ENCODE assay signal across 13 cellular contexts in the genomic region with DNA sequence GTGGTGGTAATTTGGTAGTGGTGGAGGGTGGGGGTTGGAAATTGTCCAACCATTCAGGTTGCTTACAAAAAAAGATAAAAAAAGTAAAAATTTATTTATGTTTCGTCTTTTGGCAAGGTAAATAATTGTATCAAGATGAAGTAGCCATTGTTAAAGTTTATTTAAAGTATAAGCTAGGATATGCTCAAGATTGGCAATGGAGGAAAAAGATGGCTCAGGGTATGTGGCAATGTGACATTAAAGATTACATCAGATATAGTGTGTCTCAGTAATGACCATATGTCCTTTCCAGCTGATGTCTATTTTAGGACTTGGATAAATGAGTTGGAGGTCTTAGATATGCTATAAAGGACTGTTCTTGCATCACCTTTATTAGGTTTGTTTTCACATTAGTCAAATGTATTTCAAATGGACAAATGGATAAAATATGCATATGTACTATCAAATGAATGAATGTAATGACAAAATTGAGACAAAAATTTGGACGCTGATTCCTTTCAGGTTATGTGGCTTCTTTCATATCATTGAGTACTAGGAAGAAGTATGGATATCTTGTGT.
DNase-seq lines count a peak whose midpoint lies in the region; ATAC-seq and TF ChIP-seq lines count a peak whose summit lies in the region.
"Had no signal": no experiment of that assay in that cellular context is flagged by ENCODE, and none has a peak within 500 bp of the region (broad histone marks: within the 10 kb centered on the region; RNA-seq: fewer than 3 reads in every experiment).

No MANE protein-coding gene starts in this region.

- no peak overlapping the region for H3K9ac ChIP-seq in SK-N-MC (ENCODE audit: insufficient read length)
- H3K9ac ChIP-seq in colonic mucosa (ENCODE audit: low read depth in 2 of 2, low read length in 2 of 2): no peak overlapping the region

- H3K4me1 ChIP-seq in left ventricle myocardium inferior: peaks cover 78% of the 10 kb centered on the region
- H3K4me1 ChIP-seq in right cardiac atrium (ENCODE audit: control insufficient read depth, insufficient read depth, low read length): peaks cover 6% of the 10 kb centered on the region
- H3K4me1 ChIP-seq in colonic mucosa: no peaks in the 10 kb centered on the region

- H3K36me3 ChIP-seq in left ventricle myocardium inferior (no peaks in the 10 kb centered on the region), SK-N-MC (ENCODE audit: insufficient read depth, low read length) (no peaks in the 10 kb centered on the region), colonic mucosa (no peaks in the 10 kb centered on the region)
- H3K36me3 ChIP-seq: pancreas had no signal

- H3K4me3 Mint-ChIP-seq in glutamatergic neuron (ENCODE audit: unreplicated experiment): no peak overlapping the region
- no peak overlapping the region for H3K4me3 Mint-ChIP-seq in nephron progenitor cell
- H3K4me3 Mint-ChIP-seq: activated naive CD8-positive, alpha-beta T cell treated with anti-CD3 and anti-CD28 coated beads, Interleukin-2, amount 10 ng/mL, durations not matched to agents 7 days and 5 days; type B pancreatic cell had no signal

- WGBS in right cardiac atrium: 54% methylated on average over 2 of the region's 2 CpGs

- H3K27ac Mint-ChIP-seq in glutamatergic neuron (ENCODE audit: unreplicated experiment) (peak overlapping the region; percentile 80), nephron progenitor cell (no peak overlapping the region)
- H3K27ac Mint-ChIP-seq: activated naive CD8-positive, alpha-beta T cell treated with anti-CD3 and anti-CD28 coated beads, Interleukin-2, amount 10 ng/mL, durations not matched to agents 7 days and 5 days; type B pancreatic cell had no signal

- intact Hi-C loops in left ventricle myocardium inferior (cut with micrococcal nuclease): no loop called here
- intact Hi-C loops in right cardiac atrium (cut with DNase I): loop anchor here in 1 of 4 donors (10.0 kb wide), 1 partner anchor 101 kb away; no protein-coding TSS in a partner anchor
- intact Hi-C loops in colonic mucosa (cut with DNase I): no loop called here

- H3K9me3 ChIP-seq in left ventricle myocardium inferior (replicated peaks) (no peaks in the 10 kb centered on the region), right cardiac atrium (ENCODE audit: control insufficient read depth, low read length) (no peaks in the 10 kb centered on the region), SK-N-MC (ENCODE audit: low read depth, low read length) (no peaks in the 10 kb centered on the region), colonic mucosa (no peaks in the 10 kb centered on the region)
- H3K9me3 ChIP-seq: pancreas had no signal

- H3K4me3 ChIP-seq in left ventricle myocardium inferior: peak overlapping the region; percentile 46
- no peak overlapping the region for H3K4me3 ChIP-seq in right cardiac atrium (ENCODE audit: low read length)
- peak overlapping the region; percentile 12; the same call in 1 of the 2 replicates for H3K4me3 ChIP-seq in SK-N-MC
- H3K4me3 ChIP-seq in colonic mucosa: no peak overlapping the region
- H3K4me3 ChIP-seq: pancreas had no signal

- no peaks in the 10 kb centered on the region for H3K9me3 Mint-ChIP-seq in glutamatergic neuron (ENCODE audit: unreplicated experiment)
- H3K9me3 Mint-ChIP-seq in nephron progenitor cell: no peaks in the 10 kb centered on the region
- H3K9me3 Mint-ChIP-seq: activated naive CD8-positive, alpha-beta T cell treated with anti-CD3 and anti-CD28 coated beads, Interleukin-2, amount 10 ng/mL, durations not matched to agents 7 days and 5 days; type B pancreatic cell had no signal

- H3K27ac ChIP-seq in left ventricle myocardium inferior (replicated peaks): peak overlapping the region; percentile 62
- no peak overlapping the region for H3K27ac ChIP-seq in right cardiac atrium (ENCODE audit: low read length)
- peak overlapping the region; percentile 39; the same call in 1 of the 2 replicates for H3K27ac ChIP-seq in SK-N-MC
- no peak overlapping the region for H3K27ac ChIP-seq in colonic mucosa
- H3K27ac ChIP-seq: pancreas had no signal

- ATAC-seq in right cardiac atrium (no peak), HG03280 (IDR thresholded peaks at IDR 0.05; ENCODE audit: unreplicated experiment) (no peak)

- no peak for TF ChIP-seq CTCF in left ventricle myocardium inferior (IDR thresholded peaks at IDR 0.05; ENCODE audit: borderline replicate concordance)
- TF ChIP-seq CTCF in glutamatergic neuron (IDR thresholded peaks at IDR 0.05; ENCODE audit: partially characterized antibody, unreplicated experiment): no peak
- no peak for TF ChIP-seq CTCF in colonic mucosa (IDR thresholded peaks at IDR 0.05)
- no peak for TF ChIP-seq CTCF in nephron progenitor cell (IDR thresholded peaks at IDR 0.05)

- H3K36me3 Mint-ChIP-seq in glutamatergic neuron (ENCODE audit: unreplicated experiment): no peaks in the 10 kb centered on the region
- H3K36me3 Mint-ChIP-seq in nephron progenitor cell (ENCODE audit: low read depth): no peaks in the 10 kb centered on the region
- H3K36me3 Mint-ChIP-seq: activated naive CD8-positive, alpha-beta T cell treated with anti-CD3 and anti-CD28 coated beads, Interleukin-2, amount 10 ng/mL, durations not matched to agents 7 days and 5 days; type B pancreatic cell had no signal

- H3K27me3 Mint-ChIP-seq in glutamatergic neuron (ENCODE audit: unreplicated experiment): no peaks in the 10 kb centered on the region
- H3K27me3 Mint-ChIP-seq in nephron progenitor cell (ENCODE audit: low read depth, poor library complexity): no peaks in the 10 kb centered on the region
- H3K27me3 Mint-ChIP-seq: activated naive CD8-positive, alpha-beta T cell treated with anti-CD3 and anti-CD28 coated beads, Interleukin-2, amount 10 ng/mL, durations not matched to agents 7 days and 5 days; type B pancreatic cell had no signal

- H3K4me1 Mint-ChIP-seq in glutamatergic neuron (ENCODE audit: low read depth, unreplicated experiment) (peaks cover 25% of the 10 kb centered on the region), nephron progenitor cell (peaks cover 6% of the 10 kb centered on the region)

- H3K27me3 ChIP-seq in left ventricle myocardium inferior (ENCODE audit: low read depth) (no peaks in the 10 kb centered on the region), right cardiac atrium (ENCODE audit: control insufficient read depth, insufficient read depth) (no peaks in the 10 kb centered on the region), colonic mucosa (no peaks in the 10 kb centered on the region)
- H3K27me3 ChIP-seq: pancreas had no signal

- no peak for DNase-seq in left ventricle myocardium inferior
- no peak for DNase-seq in right cardiac atrium
- no peak for DNase-seq in SK-N-MC (ENCODE audit: low read depth, low spot score)
- no peak for DNase-seq in glutamatergic neuron
- DNase-seq in activated naive CD4-positive, alpha-beta T cell treated with Interleukin-2 at 50 U/mL for 16 hours: no peak
- no peak for DNase-seq in colonic mucosa
- DNase-seq in nephron progenitor cell: no peak
- DNase-seq: activated CD4-positive, CD25-positive, alpha-beta regulatory T cell; activated CD8-positive, alpha-beta memory T cell treated with anti-CD3 and anti-CD28 coated beads, Interleukin-2, amount 50 U/mL, for 4 hours; activated naive CD8-positive, alpha-beta T cell treated with anti-CD3 and anti-CD28 coated beads, Interleukin-2, amount 10 ng/mL, durations not matched to agents 7 days and 5 days had no signal

Comparison
In these comparisons a context has a peak if more than half of its experiments do, and no peak if none do; other contexts are left out.
1. H3K27ac ChIP-seq: peak in left ventricle myocardium inferior (single experiment) and SK-N-MC (single experiment); none in right cardiac atrium (single experiment) and colonic mucosa (single experiment).
2. H3K4me3 ChIP-seq: peak in left ventricle myocardium inferior (single experiment) and SK-N-MC (single experiment); none in right cardiac atrium (single experiment) and colonic mucosa (single experiment).